In genomic region chr14:102782974-102783373, GRCh38 we compare ENCODE assay signal across 10 cellular contexts.
"Had no signal": no experiment of that assay in that cellular context is flagged by ENCODE, and none has a peak within 500 bp of the region (broad histone marks: within the 10 kb centered on the region; RNA-seq: fewer than 3 reads in every experiment).

No MANE protein-coding gene starts in this region.

- H3K9me3 Mint-ChIP-seq: neural crest cell had no signal

- H3K4me3 ChIP-seq: gastrocnemius medialis, heart right ventricle, lung, ovary had no signal

- H3K9me3 ChIP-seq: gastrocnemius medialis, heart right ventricle, ovary had no signal

- DNase-seq: activated CD4-positive, alpha-beta T cell treated with anti-CD3 and anti-CD28 coated beads, Interleukin-2, amount 50 U/mL, for 4 hours; activated naive CD4-positive, alpha-beta T cell; dermis blood vessel endothelial cell; gastrocnemius medialis; heart right ventricle; ovary; T-helper 9 cell had no signal

- H3K27ac ChIP-seq: epithelial cell of prostate, gastrocnemius medialis, heart right ventricle, ovary had no signal

- H3K4me3 Mint-ChIP-seq: neural crest cell had no signal

- H3K27me3 ChIP-seq: gastrocnemius medialis, heart right ventricle, ovary had no signal

- H3K36me3 ChIP-seq: gastrocnemius medialis, heart right ventricle, ovary had no signal
